In the genomic region with DNA sequence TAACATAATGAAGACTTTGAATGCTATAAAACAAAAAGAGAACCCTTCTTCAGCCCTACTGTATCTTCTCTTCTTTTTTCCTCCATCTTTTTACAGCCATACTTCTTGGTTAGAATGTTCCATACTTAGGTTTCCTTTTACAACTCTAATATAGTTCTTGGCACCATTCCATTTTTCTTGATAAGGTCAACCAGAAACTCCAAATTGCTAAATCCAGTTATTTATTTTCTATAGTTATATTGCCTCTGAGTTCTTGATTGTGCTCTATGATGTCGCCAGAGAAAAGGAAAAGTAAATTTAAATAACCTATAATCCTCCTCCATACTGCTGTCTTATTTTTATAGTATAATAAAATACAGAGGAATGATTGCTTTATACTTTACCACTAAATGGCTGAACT, we compare ENCODE assay signal across 25 cellular contexts. TPM values are rescaled to one million over a fixed set of nuclear protein-coding genes. Genes with fewer than 3 reads are reported as not detected.
A peak's percentile ranks its signal among the peaks of the same experiment; 100 is the strongest.
DNase-seq lines count a peak whose midpoint lies in the region; ATAC-seq, FAIRE-seq and TF ChIP-seq lines count a peak whose summit lies in the region.
"Had no signal": no experiment of that assay in that cellular context is flagged by ENCODE, and none has a peak within 500 bp of the region (broad histone marks: within the 10 kb centered on the region; RNA-seq: fewer than 3 reads in every experiment).

No MANE protein-coding gene starts in this region.

- H3K27me3 Mint-ChIP-seq in neural progenitor cell (ENCODE audit: insufficient read depth, low read depth) = no peaks in the 10 kb centered on the region

- no peaks in the 10 kb centered on the region for H3K79me2 ChIP-seq in endothelial cell of umbilical vein (ENCODE audit: control insufficient read depth, insufficient read depth, low read length)
- H3K79me2 ChIP-seq in neural progenitor cell (ENCODE audit: low read depth) = no peaks in the 10 kb centered on the region

- dilution Hi-C loops in endothelial cell of umbilical vein (cut with MboI; ENCODE audit: extremely low pct_ligation_motif_present, low sequenced_read_pairs) = no loop called here

- TF ChIP-seq POLR2A in endothelial cell of umbilical vein (IDR thresholded peaks at IDR 0.05; ENCODE audit: low read depth, low read length) = no peak

- no peaks in the 10 kb centered on the region for H3K4me1 ChIP-seq in endothelial cell of umbilical vein (ENCODE audit: control insufficient read depth, extremely low read depth, insufficient read depth, low read length)
- peaks cover 13% of the 10 kb centered on the region for H3K4me1 ChIP-seq in neural progenitor cell
- H3K4me1 ChIP-seq: A549, Caco-2, SJSA1 had no signal

- intact Hi-C loops in endothelial cell of umbilical vein (cut with micrococcal nuclease) = no loop called here

- H3K9me3 ChIP-seq in endothelial cell of umbilical vein (replicated peaks; ENCODE audit: control insufficient read depth, insufficient read depth, low read length) (no peaks in the 10 kb centered on the region), neural progenitor cell (ENCODE audit: low read depth) (no peaks in the 10 kb centered on the region)
- H3K9me3 ChIP-seq: A549, Caco-2, SJSA1 had no signal

- no peaks in the 10 kb centered on the region for H3K36me3 Mint-ChIP-seq in neural progenitor cell

- H3K36me3 ChIP-seq in endothelial cell of umbilical vein (ENCODE audit: control insufficient read depth in 2 of 2, extremely low read depth in 1 of 2, insufficient read depth in 2 of 2, low read length in 2 of 2) (no peaks in the 10 kb centered on the region), neural progenitor cell (no peaks in the 10 kb centered on the region)
- H3K36me3 ChIP-seq: SJSA1 had no signal

- H4K20me1 ChIP-seq in endothelial cell of umbilical vein (replicated peaks; ENCODE audit: control insufficient read depth, extremely low read depth, insufficient read depth, low read length) = no peaks in the 10 kb centered on the region
- no peaks in the 10 kb centered on the region for H4K20me1 ChIP-seq in neural progenitor cell (ENCODE audit: low read depth)

- POLR2A ChIA-PET in endothelial cell of umbilical vein (lab: Charles Lee) = no interaction called here

- H2AFZ ChIP-seq in endothelial cell of umbilical vein (ENCODE audit: low read depth, low read length) = no peak overlapping the region
- H2AFZ ChIP-seq in neural progenitor cell (replicated peaks) = no peak overlapping the region

- H3K27ac Mint-ChIP-seq in neural progenitor cell = no peak overlapping the region
- H3K27ac Mint-ChIP-seq: CD8-positive, alpha-beta T cell had no signal

- DNase-seq in OCI-M1 (lab: John Stamatoyannopoulos, UW) = peak; percentile 11
- DNase-seq in endothelial cell of umbilical vein (ENCODE audit: low read depth, low spot score) = peak; percentile 11
- peak; percentile 27 for DNase-seq in fibroblast of villous mesenchyme (ENCODE audit: low read depth)
- no peak for DNase-seq in neural progenitor cell (ENCODE audit: low spot score)
- no peak for DNase-seq in hippocampal formation (lab: John Stamatoyannopoulos, UW)
- DNase-seq: AML-193; C1 segment of cervical spinal cord; Caco-2; CD8-positive, alpha-beta T cell; HCEC 1CT; NCI-H1092; NCI-H1417 treated with DMSO at 0.1 percent for 48 hours; NCI-H1694 treated with DMSO at 0.1 percent for 48 hours; NCI-H2081; NCI-H446; NCI-H524 treated with DMSO at 0.1 percent for 48 hours; NCI-H82; Right ventricle myocardium superior; RPMI8226 had no signal

- no peaks in the 10 kb centered on the region for H3K9me3 Mint-ChIP-seq in neural progenitor cell
- H3K9me3 Mint-ChIP-seq: CD8-positive, alpha-beta T cell had no signal

- ATAC-seq in HG02885 (IDR thresholded peaks at IDR 0.05; ENCODE audit: poor library complexity, unreplicated experiment) (no peak), GM18511 (IDR thresholded peaks at IDR 0.05; ENCODE audit: unreplicated experiment) (no peak)
- ATAC-seq: A549; CD8-positive, alpha-beta T cell had no signal

- no peaks in the 10 kb centered on the region for H3K9me1 ChIP-seq in endothelial cell of umbilical vein (replicated peaks; ENCODE audit: control insufficient read depth, extremely low read depth, insufficient read depth, low read length)

- no peak overlapping the region for H3K4me3 Mint-ChIP-seq in neural progenitor cell
- H3K4me3 Mint-ChIP-seq: CD8-positive, alpha-beta T cell had no signal

- TF ChIP-seq CTCF in endothelial cell of umbilical vein (IDR thresholded peaks at IDR 0.05; ENCODE audit: extremely low read depth in 1 of 2, insufficient read depth in 1 of 2, low read depth in 1 of 2, low read length in 2 of 2) (no peak), fibroblast of villous mesenchyme (IDR thresholded peaks at IDR 0.05; ENCODE audit: insufficient read depth, low read depth, low read length) (no peak), neural progenitor cell (IDR thresholded peaks at IDR 0.05) (no peak)

- H3K27ac ChIP-seq in endothelial cell of umbilical vein (ENCODE audit: insufficient read depth, low read depth, low read length) = no peak overlapping the region
- peak overlapping the region; percentile 11 for H3K27ac ChIP-seq in neural progenitor cell
- H3K27ac ChIP-seq: A549, HL-60, SJSA1 had no signal

- no peaks in the 10 kb centered on the region for H3F3A ChIP-seq in neural progenitor cell (ENCODE audit: low read depth)

- H3K9ac ChIP-seq in endothelial cell of umbilical vein (replicated peaks; ENCODE audit: extremely low read depth, insufficient read depth, low read length) (no peak overlapping the region), neural progenitor cell (no peak overlapping the region)

- H3K4me2 ChIP-seq in endothelial cell of umbilical vein (ENCODE audit: insufficient read depth, low read length) (no peak overlapping the region), neural progenitor cell (peak overlapping the region; percentile 45)
- H3K4me2 ChIP-seq: A549 had no signal

- CTCF ChIA-PET in endothelial cell of umbilical vein (lab: Charles Lee) = no interaction called here

- peaks cover 5% of the 10 kb centered on the region for H3K4me1 Mint-ChIP-seq in neural progenitor cell

- no peaks in the 10 kb centered on the region for H3K27me3 ChIP-seq in endothelial cell of umbilical vein (ENCODE audit: control insufficient read depth in 2 of 2, insufficient read depth in 2 of 2, low read length in 2 of 2)
- H3K27me3 ChIP-seq in neural progenitor cell = no peaks in the 10 kb centered on the region
- H3K27me3 ChIP-seq: SJSA1 had no signal

- no peak for FAIRE-seq in endothelial cell of umbilical vein (lab: Jason Lieb, UNC)
- FAIRE-seq: A549, H1 had no signal

- H3K4me3 ChIP-seq in endothelial cell of umbilical vein (replicated peaks in 1 of 3; ENCODE audit: insufficient read depth in 1 of 3, low read depth in 1 of 3, low read length in 3 of 3) = no peak overlapping the region
- no peak overlapping the region for H3K4me3 ChIP-seq in fibroblast of villous mesenchyme (ENCODE audit: low read depth, low read length)
- H3K4me3 ChIP-seq in neural progenitor cell = no peak overlapping the region
- H3K4me3 ChIP-seq: A549, SJSA1 had no signal

- BruUV-seq in endothelial cell of umbilical vein (replicated peaks; lab: Mats Ljungman, UMichigan) = no TSS peak

TF ChIP-seq in endothelial cell of umbilical vein, 7 proteins besides CTCF, POLR2A, EP300 and RAD21:
- TF ChIP-seq GATA2 (IDR thresholded peaks at IDR 0.05; ENCODE audit: insufficient read depth, insufficient read length, low read depth, low read length) (no peak), POLR2AphosphoS5 (IDR thresholded peaks at IDR 0.05; ENCODE audit: insufficient read depth, low read depth, low read length) (no peak), MYC (IDR thresholded peaks at IDR 0.05; ENCODE audit: low read depth, low read length) (no peak), EZH2 (IDR thresholded peaks at IDR 0.05; ENCODE audit: borderline replicate concordance, low read depth, low read length, severe bottlenecking) (no peak), FOS (IDR thresholded peaks at IDR 0.05; ENCODE audit: borderline replicate concordance, insufficient read depth, low read length) (no peak), JUN (IDR thresholded peaks at IDR 0.05; ENCODE audit: borderline replicate concordance, insufficient read depth, insufficient read length, low read depth) (no peak)
- TF ChIP-seq, protein P1, sequence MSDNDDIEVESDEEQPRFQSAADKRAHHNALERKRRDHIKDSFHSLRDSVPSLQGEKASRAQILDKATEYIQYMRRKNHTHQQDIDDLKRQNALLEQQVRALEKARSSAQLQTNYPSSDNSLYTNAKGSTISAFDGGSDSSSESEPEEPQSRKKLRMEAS (IDR thresholded peaks at IDR 0.05; ENCODE audit: insufficient read depth, insufficient read length) = no peak

RNA-seq across cellular contexts. Expression of a gene that starts 26.7 kb away (rescaled TPM):
- total RNA-seq in endothelial cell of umbilical vein (not detected in 2 replicates), fibroblast of villous mesenchyme (4.3 and 10.6 TPM in 2 replicates), neural progenitor cell (ENCODE audit: low replicate concordance) (not detected in 2 replicates)
- not detected in 2 replicates for polyA plus RNA-seq in endothelial cell of umbilical vein
- polyA plus RNA-seq in endothelial cell of umbilical vein (2011; cell fraction: cytosol; rRNA removed) = not detected in 2 replicates
- polyA plus RNA-seq in endothelial cell of umbilical vein (2011; cell fraction: nucleus; rRNA removed) = not detected in 2 replicates
- polyA plus RNA-seq in endothelial cell of umbilical vein (2012) = 0.04 TPM in 1 of 2 replicates, not detected in the other
- polyA minus RNA-seq in endothelial cell of umbilical vein = not detected in 2 replicates
- not detected for polyA minus RNA-seq in endothelial cell of umbilical vein (2011; cell fraction: cytosol; rRNA and poly(A)+ RNA removed)
- polyA minus RNA-seq in endothelial cell of umbilical vein (2011; cell fraction: nucleus; rRNA and poly(A)+ RNA removed) = not detected in 2 replicates
- total RNA-seq: Caco-2; CD8-positive, alpha-beta T cell; H1; Right ventricle myocardium superior had no signal
- polyA plus RNA-seq: A549, H1 had no signal

RNA-seq across cellular contexts. Expression of a gene that starts 52.0 kb away (rescaled TPM):
- total RNA-seq in endothelial cell of umbilical vein (23.8 and 24.3 TPM in 2 replicates), fibroblast of villous mesenchyme (5.2 and 7.8 TPM in 2 replicates), neural progenitor cell (ENCODE audit: low replicate concordance) (19.3 and 21.6 TPM in 2 replicates)
- polyA plus RNA-seq in endothelial cell of umbilical vein = 6.6 and 11.3 TPM in 2 replicates
- 10.9 and 12.7 TPM in 2 replicates for polyA plus RNA-seq in endothelial cell of umbilical vein (2011; cell fraction: cytosol; rRNA removed)
- 8.9 and 10.7 TPM in 2 replicates for polyA plus RNA-seq in endothelial cell of umbilical vein (2011; cell fraction: nucleus; rRNA removed)
- 16.1 and 19.9 TPM in 2 replicates for polyA plus RNA-seq in endothelial cell of umbilical vein (2012)
- polyA minus RNA-seq in endothelial cell of umbilical vein = 12.0 and 13.5 TPM in 2 replicates
- 31.9 TPM for polyA minus RNA-seq in endothelial cell of umbilical vein (2011; cell fraction: cytosol; rRNA and poly(A)+ RNA removed)
- 13.2 and 17.1 TPM in 2 replicates for polyA minus RNA-seq in endothelial cell of umbilical vein (2011; cell fraction: nucleus; rRNA and poly(A)+ RNA removed)

Comparison
In these comparisons a context has a peak if more than half of its experiments do, and no peak if none do; other contexts are left out.
1. DNase-seq: peak in OCI-M1 (single experiment), endothelial cell of umbilical vein (single experiment) and fibroblast of villous mesenchyme (single experiment); none in neural progenitor cell (single experiment) and hippocampal formation (0 of 2).